Comparison of ENCODE assay signal across 12 cellular contexts in the genomic region with DNA sequence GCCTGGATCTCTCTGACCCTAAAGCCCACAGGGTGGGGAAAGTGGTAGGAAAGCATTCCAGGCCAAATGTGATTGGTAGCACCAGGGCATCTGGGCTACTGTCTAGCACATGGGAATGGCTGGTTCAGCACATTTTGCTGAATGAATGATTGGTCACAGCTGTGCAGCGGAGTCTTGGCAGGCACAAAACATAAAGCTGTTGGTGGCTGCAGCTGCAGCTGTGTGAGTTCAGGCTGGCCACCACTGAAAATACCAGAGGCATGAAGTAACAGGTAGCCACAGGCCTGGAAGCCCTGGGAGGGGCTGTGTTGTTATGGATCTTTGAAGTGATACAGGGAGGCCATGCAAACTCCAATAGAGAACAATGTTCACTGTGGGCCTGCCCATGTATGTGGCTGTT.
DNase-seq lines count a peak whose midpoint lies in the region; ATAC-seq and TF ChIP-seq lines count a peak whose summit lies in the region.
"Had no signal": no experiment of that assay in that cellular context is flagged by ENCODE, and none has a peak within 500 bp of the region (broad histone marks: within the 10 kb centered on the region; RNA-seq: fewer than 3 reads in every experiment).

No MANE protein-coding gene starts in this region.

- H3K4me2 ChIP-seq in GM23338, result peak overlapping the region; percentile 68

- no peaks in the 10 kb centered on the region for H4K20me1 ChIP-seq in GM23338 (replicated peaks; ENCODE audit: insufficient read depth)

- H3K36me3 ChIP-seq in GM23338 (ENCODE audit: insufficient read depth) (no peaks in the 10 kb centered on the region), SJCRH30 (no peaks in the 10 kb centered on the region), gastroesophageal sphincter (no peaks in the 10 kb centered on the region), testis (ENCODE audit: low read depth, missing control alignments) (no peaks in the 10 kb centered on the region)

- H3K4me3 ChIP-seq in GM23338 (no peak overlapping the region), SJCRH30 (no peak overlapping the region), gastroesophageal sphincter (no peak overlapping the region), testis (no peak overlapping the region)

- no peak for TF ChIP-seq EP300 in gastroesophageal sphincter (IDR thresholded peaks at IDR 0.05)

- no peaks in the 10 kb centered on the region for H3K36me3 Mint-ChIP-seq in GM23338 (ENCODE audit: low read depth)
- H3K36me3 Mint-ChIP-seq: naive thymus-derived CD4-positive, alpha-beta T cell had no signal

- no peaks in the 10 kb centered on the region for H3K79me2 ChIP-seq in GM23338 (replicated peaks; ENCODE audit: insufficient read depth)

- H3K4me3 Mint-ChIP-seq in GM23338, result no peak overlapping the region
- H3K4me3 Mint-ChIP-seq: naive thymus-derived CD4-positive, alpha-beta T cell had no signal

- no peaks in the 10 kb centered on the region for H3F3A ChIP-seq in GM23338 (replicated peaks; ENCODE audit: low read depth)

- WGBS in gastroesophageal sphincter (ENCODE audit: low coverage in 1 of 2), 2 donors, result no CpG with 5 or more reads among the region's 1 CpG
- WGBS in testis, 2 donors, result 95% methylated on average over 1 of the region's 1 CpG; no CpG with 5 or more reads in 1 of the 2 donors

- H3K27me3 ChIP-seq in GM23338 (ENCODE audit: insufficient read depth) (no peaks in the 10 kb centered on the region), SJCRH30 (no peaks in the 10 kb centered on the region), gastroesophageal sphincter (no peaks in the 10 kb centered on the region), testis (no peaks in the 10 kb centered on the region)

- DNase-seq in GM23338 (ENCODE audit: low spot score) (peak; percentile 51), SJCRH30 (peak; percentile 95 to 98), posterior cingulate gyrus (peak in 7 of 10 donors; percentile 15 to 85 (median 33)), NCI-H128 (lab: John Stamatoyannopoulos, UW; ENCODE audit: unreplicated experiment) (no peak), testis (no peak), SIG-M5 (lab: John Stamatoyannopoulos, UW) (no peak), NOMO-1 (lab: John Stamatoyannopoulos, UW; ENCODE audit: unreplicated experiment in 2 of 2) (no peak)
- DNase-seq: naive thymus-derived CD4-positive, alpha-beta T cell; NCI-H2029 treated with DMSO at 0.1 percent for 48 hours; stimulated activated CD8-positive, alpha-beta memory T cell treated with anti-CD3 and anti-CD28 coated beads, Interleukin-4, amount 100 ng/mL, for 48 hours had no signal

- H3K27ac ChIP-seq in GM23338 (ENCODE audit: low read depth), result 0 out of 2 replicates have a peak overlapping the region, but pooled peaks have one; percentile 76
- peak overlapping the region; percentile 97 for H3K27ac ChIP-seq in SJCRH30
- H3K27ac ChIP-seq in gastroesophageal sphincter, result no peak overlapping the region
- H3K27ac ChIP-seq in testis, result no peak overlapping the region

- H2AFZ ChIP-seq in GM23338, result no peak overlapping the region

- H3K9me3 ChIP-seq in SJCRH30 (replicated peaks), result no peaks in the 10 kb centered on the region
- no peaks in the 10 kb centered on the region for H3K9me3 ChIP-seq in gastroesophageal sphincter
- no peaks in the 10 kb centered on the region for H3K9me3 ChIP-seq in testis

- peaks cover 3% of the 10 kb centered on the region for H3K27me3 Mint-ChIP-seq in GM23338 (ENCODE audit: insufficient read depth, low read depth, poor library complexity)

- TF ChIP-seq POLR2A in gastroesophageal sphincter (IDR thresholded peaks at IDR 0.05) (no peak), testis (IDR thresholded peaks at IDR 0.05) (no peak)

- intact Hi-C loops in posterior cingulate gyrus (cut with DNase I) (no loop called here), testis (cut with DNase I; ENCODE audit: low total_unique reads) (no loop called here)

- peaks cover 49% of the 10 kb centered on the region for H3K4me1 ChIP-seq in GM23338 (ENCODE audit: insufficient read depth)
- peaks cover 45% of the 10 kb centered on the region for H3K4me1 ChIP-seq in SJCRH30
- peaks cover 0 to 5% (median 0%) of the 10 kb centered on the region in 3 donors for H3K4me1 ChIP-seq in gastroesophageal sphincter
- H3K4me1 ChIP-seq in testis, result no peaks in the 10 kb centered on the region

- no peaks in the 10 kb centered on the region for H3K9me3 Mint-ChIP-seq in GM23338
- H3K9me3 Mint-ChIP-seq: naive thymus-derived CD4-positive, alpha-beta T cell had no signal

- peak; percentile 22 for ATAC-seq in GM23338
- peak; percentile 31 for ATAC-seq in gastroesophageal sphincter
- ATAC-seq: activated CD4-positive, CD25-positive, alpha-beta regulatory T cell treated with anti-CD3 and anti-CD28 coated beads, Interleukin-2, amount 50 U/mL, for 24 hours; naive thymus-derived CD4-positive, alpha-beta T cell had no signal

- H3K9me2 ChIP-seq in GM23338 (ENCODE audit: insufficient read depth), result no peaks in the 10 kb centered on the region

- H3K27ac Mint-ChIP-seq in GM23338, result peak overlapping the region; percentile 27; the same call in 1 of the 2 replicates
- H3K27ac Mint-ChIP-seq: naive thymus-derived CD4-positive, alpha-beta T cell had no signal

- H3K4me1 Mint-ChIP-seq in GM23338, result peaks cover 67% of the 10 kb centered on the region

- TF ChIP-seq CTCF in GM23338 (conservative IDR thresholded peaks at IDR 0.05; ENCODE audit: low read depth in 2 of 2) (no peak), gastroesophageal sphincter (IDR thresholded peaks at IDR 0.05) (no peak), testis (IDR thresholded peaks at IDR 0.05) (no peak)

TF ChIP-seq in GM23338, 12 proteins besides CTCF, POLR2A, EP300 and RAD21 (continues in another document):
- no peak for TF ChIP-seq EZH2phosphoT487 (IDR thresholded peaks at IDR 0.05; ENCODE audit: unreplicated experiment)
- TF ChIP-seq, protein P1, sequence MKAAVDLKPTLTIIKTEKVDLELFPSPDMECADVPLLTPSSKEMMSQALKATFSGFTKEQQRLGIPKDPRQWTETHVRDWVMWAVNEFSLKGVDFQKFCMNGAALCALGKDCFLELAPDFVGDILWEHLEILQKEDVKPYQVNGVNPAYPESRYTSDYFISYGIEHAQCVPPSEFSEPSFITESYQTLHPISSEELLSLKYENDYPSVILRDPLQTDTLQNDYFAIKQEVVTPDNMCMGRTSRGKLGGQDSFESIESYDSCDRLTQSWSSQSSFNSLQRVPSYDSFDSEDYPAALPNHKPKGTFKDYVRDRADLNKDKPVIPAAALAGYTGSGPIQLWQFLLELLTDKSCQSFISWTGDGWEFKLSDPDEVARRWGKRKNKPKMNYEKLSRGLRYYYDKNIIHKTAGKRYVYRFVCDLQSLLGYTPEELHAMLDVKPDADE (IDR thresholded peaks at IDR 0.05), result no peak
- no peak for TF ChIP-seq POLR2AphosphoS5 (IDR thresholded peaks at IDR 0.05; ENCODE audit: low read depth)
- TF ChIP-seq, protein P2, sequence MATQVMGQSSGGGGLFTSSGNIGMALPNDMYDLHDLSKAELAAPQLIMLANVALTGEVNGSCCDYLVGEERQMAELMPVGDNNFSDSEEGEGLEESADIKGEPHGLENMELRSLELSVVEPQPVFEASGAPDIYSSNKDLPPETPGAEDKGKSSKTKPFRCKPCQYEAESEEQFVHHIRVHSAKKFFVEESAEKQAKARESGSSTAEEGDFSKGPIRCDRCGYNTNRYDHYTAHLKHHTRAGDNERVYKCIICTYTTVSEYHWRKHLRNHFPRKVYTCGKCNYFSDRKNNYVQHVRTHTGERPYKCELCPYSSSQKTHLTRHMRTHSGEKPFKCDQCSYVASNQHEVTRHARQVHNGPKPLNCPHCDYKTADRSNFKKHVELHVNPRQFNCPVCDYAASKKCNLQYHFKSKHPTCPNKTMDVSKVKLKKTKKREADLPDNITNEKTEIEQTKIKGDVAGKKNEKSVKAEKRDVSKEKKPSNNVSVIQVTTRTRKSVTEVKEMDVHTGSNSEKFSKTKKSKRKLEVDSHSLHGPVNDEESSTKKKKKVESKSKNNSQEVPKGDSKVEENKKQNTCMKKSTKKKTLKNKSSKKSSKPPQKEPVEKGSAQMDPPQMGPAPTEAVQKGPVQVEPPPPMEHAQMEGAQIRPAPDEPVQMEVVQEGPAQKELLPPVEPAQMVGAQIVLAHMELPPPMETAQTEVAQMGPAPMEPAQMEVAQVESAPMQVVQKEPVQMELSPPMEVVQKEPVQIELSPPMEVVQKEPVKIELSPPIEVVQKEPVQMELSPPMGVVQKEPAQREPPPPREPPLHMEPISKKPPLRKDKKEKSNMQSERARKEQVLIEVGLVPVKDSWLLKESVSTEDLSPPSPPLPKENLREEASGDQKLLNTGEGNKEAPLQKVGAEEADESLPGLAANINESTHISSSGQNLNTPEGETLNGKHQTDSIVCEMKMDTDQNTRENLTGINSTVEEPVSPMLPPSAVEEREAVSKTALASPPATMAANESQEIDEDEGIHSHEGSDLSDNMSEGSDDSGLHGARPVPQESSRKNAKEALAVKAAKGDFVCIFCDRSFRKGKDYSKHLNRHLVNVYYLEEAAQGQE (IDR thresholded peaks at IDR 0.05; ENCODE audit: unreplicated experiment), result no peak

Comparison
In these comparisons a context has a peak if more than half of its experiments do, and no peak if none do; other contexts are left out.
1. DNase-seq: peak in GM23338 (single experiment), SJCRH30 (2 of 2) and posterior cingulate gyrus (7 of 10); none in NCI-H128 (single experiment), testis (single experiment), SIG-M5 (single experiment) and NOMO-1 (0 of 2).
2. H3K27ac ChIP-seq: peak in GM23338 (single experiment) and SJCRH30 (single experiment); none in gastroesophageal sphincter (0 of 4) and testis (0 of 2).